ENCODE assay signal across 1 cellular context in the genomic region with DNA sequence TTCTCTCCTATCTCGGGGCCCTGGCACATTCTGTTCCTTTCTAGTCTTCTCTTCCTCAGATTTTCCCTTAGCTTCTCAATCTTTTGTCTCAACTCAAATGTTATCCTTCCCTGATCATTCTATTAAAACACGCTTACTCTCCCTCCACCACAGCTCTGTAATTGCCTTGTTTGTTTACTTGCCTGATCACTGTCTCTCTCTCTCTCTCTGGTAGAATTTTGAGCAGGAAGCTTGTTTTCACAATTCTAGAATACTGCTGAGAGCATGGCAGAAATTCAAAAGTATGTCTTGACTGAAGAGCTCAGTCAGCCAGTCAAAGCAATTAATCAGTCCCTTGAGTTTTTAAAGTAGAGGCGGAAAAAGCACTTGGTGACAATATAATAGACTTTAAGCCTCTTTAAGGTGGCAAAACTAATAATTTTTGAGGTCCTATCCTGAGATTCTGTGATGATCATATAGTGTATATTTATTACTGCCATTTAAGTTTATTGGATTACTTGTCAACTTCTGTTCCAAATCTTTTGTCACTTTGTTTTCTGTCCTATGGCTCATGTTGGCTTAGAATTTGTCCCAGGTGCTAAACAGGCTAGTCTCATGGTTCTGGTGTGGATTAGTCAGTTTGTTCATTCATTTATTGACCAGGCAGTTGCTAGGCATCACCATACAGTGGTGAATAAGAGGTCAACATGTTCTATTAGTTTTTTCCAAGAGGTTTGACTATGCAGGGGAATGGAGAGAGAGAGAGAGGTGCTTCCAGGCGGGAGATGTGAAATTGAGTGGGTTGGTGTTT.
TF ChIP-seq lines count a peak whose summit lies in the region.

No MANE protein-coding gene starts in this region.

TF ChIP-seq in H1, 55 proteins besides CTCF, POLR2A, EP300 and RAD21:
- TF ChIP-seq CREB1 (IDR thresholded peaks at IDR 0.05) (no peak), KDM5A (IDR thresholded peaks at IDR 0.05; ENCODE audit: low read length) (no peak), YY1 (IDR thresholded peaks at IDR 0.05; ENCODE audit: low read depth, low read length) (no peak), CEBPB (IDR thresholded peaks at IDR 0.05; ENCODE audit: low read depth, low read length) (no peak), SP2 (IDR thresholded peaks at IDR 0.05; ENCODE audit: low read length) (no peak), ASH2L (IDR thresholded peaks at IDR 0.05; ENCODE audit: low read length) (no peak), EZH2 (IDR thresholded peaks at IDR 0.05; ENCODE audit: low read depth, low read length, severe bottlenecking) (no peak), TEAD4 (IDR thresholded peaks at IDR 0.05; ENCODE audit: low read depth, low read length) (no peak), RNF2 (IDR thresholded peaks at IDR 0.05; ENCODE audit: borderline replicate concordance, low read depth, low read length, missing control alignments, poor library complexity, severe bottlenecking) (no peak)
TF ChIP-seq in H1: peak in this region for 0.
